Comparison of ENCODE assay signal across 8 cellular contexts in genomic region chr1:28877132-28877781, GRCh38. TPM values are rescaled to one million over a fixed set of nuclear protein-coding genes. Genes with fewer than 3 reads are reported as not detected.
DNase-seq lines count a peak whose midpoint lies in the region; ATAC-seq, FAIRE-seq and TF ChIP-seq lines count a peak whose summit lies in the region.

No MANE protein-coding gene starts in this region.

- no peak for TF ChIP-seq POLR2A in heart left ventricle (IDR thresholded peaks at IDR 0.05)

- TF ChIP-seq CTCF in heart left ventricle (IDR thresholded peaks at IDR 0.05): peak; percentile 83 to 95 (median 92)

- H3K27me3 ChIP-seq in heart left ventricle: peaks cover 0 to 7% (median 0%) of the 10 kb centered on the region in 9 donors

- H3K27ac ChIP-seq in heart left ventricle: no peak overlapping the region

- ATAC-seq in heart left ventricle (peak; percentile 49 to 86 (median 84)), HG02571 (IDR thresholded peaks at IDR 0.05; ENCODE audit: unreplicated experiment) (no peak)

- peak; percentile 94 for FAIRE-seq in GM18507 (lab: Jason Lieb, UNC)

- peaks cover 0 to 2% (median 0%) of the 10 kb centered on the region in 12 donors for H3K4me1 ChIP-seq in heart left ventricle

- H3K9me3 ChIP-seq in heart left ventricle: no peaks in the 10 kb centered on the region

- DNase-seq in 8988T (peak; percentile 57), GM18507 (ENCODE audit: extremely low spot score, insufficient read length, low read depth) (peak; percentile 62), NCI-H1417 treated with DMSO at 0.1 percent for 48 hours (lab: John Stamatoyannopoulos, UW) (peak; percentile 58), SW480 (ENCODE audit: low spot score) (peak; percentile 82), heart left ventricle (peak; percentile 60 to 82 (median 69)), renal cortical epithelial cell (ENCODE audit: low read depth) (peak; percentile 56)
- peak; percentile 49 for DNase-seq in activated naive CD8-positive, alpha-beta T cell treated with anti-CD3 and anti-CD28 coated beads, Interleukin-2, amount 50 U/mL, for 16 hours (ENCODE audit: low read depth, low spot score)

- 18 to 25% (median 21%) methylated on average over 18 of the region's 18 CpGs for WGBS in heart left ventricle, 4 donors

- H3K36me3 ChIP-seq in heart left ventricle: no peaks in the 10 kb centered on the region

- intact Hi-C loops in heart left ventricle (cut with DNase I): loop anchor here in 9 of 10 donors (1.0 to 10.0 kb wide), 10 partner anchors 90 to 520 kb away; partner anchors contain the start of genes TAF12 (in 7 of the 9), RNU11 (in 5 of the 9) and PHACTR4 (in 1 of the 9)

- H3K4me3 ChIP-seq in heart left ventricle: no peak overlapping the region

RNA-seq across cellular contexts. Expression of gene EPB41, which starts 37.1 kb away (rescaled TPM):
- total RNA-seq in heart left ventricle: 10 to 100 TPM; 13.6 to 34.4 (median 24.2) TPM
- 10 to 100 TPM in 1 of 2 donors, 1 to 10 TPM in 1; 7.8 to 10.1 TPM for polyA plus RNA-seq in heart left ventricle
- 18.8 and 22.5 TPM in 2 replicates for total RNA-seq in renal cortical epithelial cell
